14 cellular contexts compared by ENCODE assay signal in genomic region chr2:238967031-238967977, GRCh38.
"Had no signal": no experiment of that assay in that cellular context is flagged by ENCODE, and none has a peak within 500 bp of the region (broad histone marks: within the 10 kb centered on the region; RNA-seq: fewer than 3 reads in every experiment).

No MANE protein-coding gene starts in this region.

- H3K27ac Mint-ChIP-seq: memory B cell, natural killer cell had no signal

- H3K9me3 ChIP-seq: gastrocnemius medialis, heart left ventricle, left lung, mucosa of descending colon had no signal

- H3K4me3 ChIP-seq: gastrocnemius medialis, heart left ventricle, left lung, mucosa of descending colon had no signal

- H3K36me3 Mint-ChIP-seq: memory B cell, natural killer cell had no signal

- H3K27ac ChIP-seq: epithelial cell of prostate, gastrocnemius medialis, heart left ventricle, left lung had no signal

- ATAC-seq: gastrocnemius medialis, left lung, mucosa of descending colon, natural killer cell had no signal

- H3K9me3 Mint-ChIP-seq: memory B cell, natural killer cell had no signal

- H3K36me3 ChIP-seq: gastrocnemius medialis, heart left ventricle, left lung had no signal

- H3K4me1 ChIP-seq: gastrocnemius medialis, heart left ventricle, left lung had no signal

- H3K4me3 Mint-ChIP-seq: memory B cell, natural killer cell had no signal

- H3K4me1 Mint-ChIP-seq: memory B cell, natural killer cell had no signal

- DNase-seq: activated CD4-positive, alpha-beta T cell treated with anti-CD3 and anti-CD28 coated beads, Interleukin-2, amount 50 U/mL, for 1 hour; activated CD4-positive, CD25-positive, alpha-beta regulatory T cell; activated naive CD4-positive, alpha-beta T cell treated with Interleukin-2 at 50 U/mL for 16 hours; anterior cingulate cortex; effector memory CD4-positive, alpha-beta T cell; gastrocnemius medialis; left lung; mucosa of descending colon; natural killer cell; stimulated activated CD4-positive, alpha-beta T cell treated with anti-CD3 and anti-CD28 coated beads, Interleukin-1b, Interleukin-23, amount 100 ng/mL, for 48 hours; SW 1271 had no signal
